18 cellular contexts compared by ENCODE assay signal in the genomic region with DNA sequence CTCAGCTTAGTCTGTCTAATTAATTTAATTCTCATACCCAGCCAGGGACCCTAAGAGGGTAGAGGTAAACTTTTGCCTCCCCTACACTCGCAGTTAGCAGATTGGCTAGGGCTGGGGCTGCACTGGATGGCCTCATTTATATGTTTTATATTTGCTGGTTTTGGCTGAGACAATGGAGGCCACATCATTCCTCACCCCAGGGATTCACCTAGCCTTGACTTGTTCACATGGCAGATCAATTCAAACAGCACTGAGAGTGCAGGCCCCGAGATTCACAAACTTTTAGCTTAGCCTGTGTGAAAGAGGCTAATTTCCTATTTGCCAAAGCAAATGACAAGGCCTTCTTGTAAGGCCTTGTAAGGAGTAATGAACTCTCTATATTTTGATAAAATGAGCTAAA.
"Had no signal": no experiment of that assay in that cellular context is flagged by ENCODE, and none has a peak within 500 bp of the region (broad histone marks: within the 10 kb centered on the region; RNA-seq: fewer than 3 reads in every experiment).

No MANE protein-coding gene starts in this region.

- DNase-seq: effector memory CD8-positive, alpha-beta T cell; esophagus squamous epithelium; foreskin fibroblast; glutamatergic neuron; kidney glomerular epithelial cell; mammary epithelial cell; mucosa of descending colon; naive thymus-derived CD8-positive, alpha-beta T cell; nucleus accumbens; ovary; sigmoid colon; stimulated activated CD4-positive, alpha-beta T cell treated with anti-CD3 and anti-CD28 coated beads, Interleukin-2, amount 100 ng/mL, for 24 hours; stimulated activated naive CD4-positive, alpha-beta T cell treated with Interleukin-2 at 50 U/mL for 16 hours; thyroid gland; uterus had no signal

- H3K4me1 ChIP-seq: esophagus squamous epithelium, gastroesophageal sphincter, right atrium auricular region, sigmoid colon, uterus had no signal

- ATAC-seq: effector memory CD8-positive, alpha-beta T cell; gastroesophageal sphincter; mucosa of descending colon; naive thymus-derived CD8-positive, alpha-beta T cell had no signal

- H3K9me3 ChIP-seq: esophagus squamous epithelium, ovary, sigmoid colon, thyroid gland, uterus had no signal

- H3K4me3 ChIP-seq: esophagus squamous epithelium, gastroesophageal sphincter, mucosa of descending colon, ovary, right atrium auricular region, sigmoid colon, skin epidermis, thyroid gland, uterus had no signal

- H3K27ac ChIP-seq: esophagus squamous epithelium, gastroesophageal sphincter, ovary, right atrium auricular region, sigmoid colon, skin epidermis, thyroid gland, uterus had no signal

- H3K36me3 ChIP-seq: esophagus squamous epithelium, gastroesophageal sphincter, ovary, right atrium auricular region, sigmoid colon, thyroid gland, uterus had no signal

- H3K27me3 ChIP-seq: esophagus squamous epithelium, gastroesophageal sphincter, ovary, right atrium auricular region, sigmoid colon, thyroid gland, uterus had no signal
